Comparison of ENCODE assay signal across 9 cellular contexts in genomic region chr12:121788176-121788818, GRCh38. TPM values are rescaled to one million over a fixed set of nuclear protein-coding genes. Genes with fewer than 3 reads are reported as not detected.
DNase-seq lines count a peak whose midpoint lies in the region; ATAC-seq and TF ChIP-seq lines count a peak whose summit lies in the region.
"Had no signal": no experiment of that assay in that cellular context is flagged by ENCODE, and none has a peak within 500 bp of the region (broad histone marks: within the 10 kb centered on the region; RNA-seq: fewer than 3 reads in every experiment).

No MANE protein-coding gene starts in this region.

- no peaks in the 10 kb centered on the region for H3K27me3 ChIP-seq in PC-3 (ENCODE audit: low read length)
- no peaks in the 10 kb centered on the region for H3K27me3 ChIP-seq in colonic mucosa

- POLR2A ChIA-PET in PC-3 (lab: Charles Lee; ENCODE audit: unreplicated experiment), result interaction anchor here (0.6 kb wide), 1 partner anchor 12 kb away, joined by 4 read pairs; no protein-coding TSS in a partner anchor

- H3K9ac ChIP-seq in PC-3 (ENCODE audit: low read length) (peak overlapping the region; percentile 94; the same call in 1 of the 2 replicates), colonic mucosa (ENCODE audit: low read depth in 2 of 2, low read length in 2 of 2) (peak overlapping the region in 1 of 2 donors; percentile 43)

- H3K27ac ChIP-seq in PC-3 (ENCODE audit: low read length) (peak overlapping the region; percentile 96), colonic mucosa (peak overlapping the region; percentile 10)

- H3K4me2 ChIP-seq in PC-3 (ENCODE audit: low read length), result peak overlapping the region; percentile 93

- peaks cover 4% of the 10 kb centered on the region for H3F3A ChIP-seq in PC-3 (ENCODE audit: low read length, unreplicated experiment)

- H2AFZ ChIP-seq in PC-3 (ENCODE audit: low read length), result no peak overlapping the region

- no TSS peak for BruUV-seq in PC-3 (replicated peaks; lab: Mats Ljungman, UMichigan)

- ATAC-seq in PC-3, result no peak
- ATAC-seq in stimulated activated memory B cell treated with anti-CD40 and anti-IgM and Interleukin-4, amounts not matched to agents 10 μg/mL and 1 μg/mL and 100 μg/mL, for 72 hours, result no peak

- peaks cover 83% of the 10 kb centered on the region for H3K79me2 ChIP-seq in PC-3 (ENCODE audit: low read length)

- H3K9me3 Mint-ChIP-seq in activated T-cell treated with anti-CD3 and anti-CD28 coated beads, Interleukin-2, amount 50 U/mL, for 24 hours, result no peaks in the 10 kb centered on the region
- H3K9me3 Mint-ChIP-seq in stimulated activated memory B cell treated with anti-CD40 and anti-IgM and Interleukin-4, amounts not matched to agents 10 μg/mL and 1 μg/mL and 100 μg/mL, for 72 hours, result no peaks in the 10 kb centered on the region

- H3K4me3 Mint-ChIP-seq in activated T-cell treated with anti-CD3 and anti-CD28 coated beads, Interleukin-2, amount 50 U/mL, for 24 hours, result peak overlapping the region; percentile 96
- H3K4me3 Mint-ChIP-seq in stimulated activated memory B cell treated with anti-CD40 and anti-IgM and Interleukin-4, amounts not matched to agents 10 μg/mL and 1 μg/mL and 100 μg/mL, for 72 hours, result peak overlapping the region; percentile 83

- TF ChIP-seq CTCF in PC-3 (conservative IDR thresholded peaks at IDR 0.05; ENCODE audit: low read depth, low read length), result no peak
- no peak for TF ChIP-seq CTCF in colonic mucosa (IDR thresholded peaks at IDR 0.05)

- no peaks in the 10 kb centered on the region for H3K27me3 Mint-ChIP-seq in activated T-cell treated with anti-CD3 and anti-CD28 coated beads, Interleukin-2, amount 50 U/mL, for 24 hours
- H3K27me3 Mint-ChIP-seq in stimulated activated memory B cell treated with anti-CD40 and anti-IgM and Interleukin-4, amounts not matched to agents 10 μg/mL and 1 μg/mL and 100 μg/mL, for 72 hours, result no peaks in the 10 kb centered on the region

- H3K4me3 ChIP-seq in PC-3 (ENCODE audit: low read length), result no peak overlapping the region; the same call in 1 of the 2 replicates
- H3K4me3 ChIP-seq in colonic mucosa, result no peak overlapping the region

- intact Hi-C loops in PC-3 (cut with micrococcal nuclease), result no loop called here
- intact Hi-C loops in colonic mucosa (cut with DNase I), result no loop called here

- H3K9me3 ChIP-seq in PC-3 (ENCODE audit: low read length), result no peaks in the 10 kb centered on the region
- H3K9me3 ChIP-seq in colonic mucosa, result no peaks in the 10 kb centered on the region

- no peaks in the 10 kb centered on the region for H3K9me2 ChIP-seq in PC-3 (replicated peaks; ENCODE audit: low read length)

- H3K36me3 Mint-ChIP-seq in activated T-cell treated with anti-CD3 and anti-CD28 coated beads, Interleukin-2, amount 50 U/mL, for 24 hours (ENCODE audit: low read depth), result peaks cover 84% of the 10 kb centered on the region
- H3K36me3 Mint-ChIP-seq in stimulated activated memory B cell treated with anti-CD40 and anti-IgM and Interleukin-4, amounts not matched to agents 10 μg/mL and 1 μg/mL and 100 μg/mL, for 72 hours, result peaks cover 59% of the 10 kb centered on the region

- CTCF ChIA-PET in PC-3 (lab: Charles Lee), result no interaction called here

- H3K4me1 Mint-ChIP-seq in activated T-cell treated with anti-CD3 and anti-CD28 coated beads, Interleukin-2, amount 50 U/mL, for 24 hours (ENCODE audit: low read depth), result peaks cover 86% of the 10 kb centered on the region
- H3K4me1 Mint-ChIP-seq in stimulated activated memory B cell treated with anti-CD40 and anti-IgM and Interleukin-4, amounts not matched to agents 10 μg/mL and 1 μg/mL and 100 μg/mL, for 72 hours, result peaks cover 81% of the 10 kb centered on the region

- H3K36me3 ChIP-seq in PC-3 (ENCODE audit: low read depth, low read length) (peaks cover 14% of the 10 kb centered on the region; the same call in 1 of the 2 replicates), colonic mucosa (no peaks in the 10 kb centered on the region)

- H3K27ac Mint-ChIP-seq in activated T-cell treated with anti-CD3 and anti-CD28 coated beads, Interleukin-2, amount 50 U/mL, for 24 hours, result peak overlapping the region; percentile 100
- H3K27ac Mint-ChIP-seq in stimulated activated memory B cell treated with anti-CD40 and anti-IgM and Interleukin-4, amounts not matched to agents 10 μg/mL and 1 μg/mL and 100 μg/mL, for 72 hours, result peak overlapping the region; percentile 95

- no peak for DNase-seq in activated T-cell treated with anti-CD3 and anti-CD28 coated beads, Interleukin-2, amount 50 U/mL, for 24 hours
- DNase-seq in activated T-cell treated with anti-CD3 and anti-CD28 coated beads for 4 hours, result no peak
- DNase-seq in PC-3, result peak; percentile 58
- DNase-seq in colonic mucosa, result no peak
- no peak for DNase-seq in NCI-H524 treated with DMSO at 0.1 percent for 48 hours (lab: John Stamatoyannopoulos, UW)
- no peak for DNase-seq in SHP77 (lab: John Stamatoyannopoulos, UW)
- DNase-seq in NCI-H187 (lab: John Stamatoyannopoulos, UW), result no peak
- DNase-seq: ACHN had no signal

- H3K4me1 ChIP-seq in PC-3 (ENCODE audit: insufficient read depth, low read length) (peaks cover 83% of the 10 kb centered on the region), colonic mucosa (peaks cover 11% of the 10 kb centered on the region)

- 0 out of 2 replicates have a peak, but pooled peaks cover 3% of the 10 kb centered on the region for H4K20me1 ChIP-seq in PC-3 (ENCODE audit: low read length)

RNA-seq across cellular contexts. Expression of gene RHOF, which starts 5.2 kb away (rescaled TPM):
- total RNA-seq in PC-3 (2014; rRNA removed) (232 TPM in 2 replicates), colonic mucosa (10 to 100 TPM; 58.0 to 74.5 TPM)

RNA-seq across cellular contexts. Expression of gene SETD1B, which starts 15.5 kb away (rescaled TPM):
- 7.5 and 13.0 TPM in 2 replicates for total RNA-seq in PC-3 (2014; rRNA removed)
- total RNA-seq in colonic mucosa, result 10 to 100 TPM; 20.4 to 25.4 TPM
